Comparison of ENCODE assay signal across 14 cellular contexts in genomic region chr2:127093648-127094210, GRCh38. TPM values are rescaled to one million over a fixed set of nuclear protein-coding genes. Genes with fewer than 3 reads are reported as not detected.
DNase-seq lines count a peak whose midpoint lies in the region; ATAC-seq and TF ChIP-seq lines count a peak whose summit lies in the region.
"Had no signal": no experiment of that assay in that cellular context is flagged by ENCODE, and none has a peak within 500 bp of the region (broad histone marks: within the 10 kb centered on the region; RNA-seq: fewer than 3 reads in every experiment).

No MANE protein-coding gene starts in this region.

- WGBS in hepatocyte (ENCODE audit: low lambda C conversion rate, missing lambda C conversion rate), result 84% methylated on average over 15 of the region's 15 CpGs
- WGBS in spleen, 5 donors, result 30 to 42% (median 32%) methylated on average over 14 to 15 of the region's 15 CpGs

- peak; percentile 56 for ATAC-seq in GM21423 (IDR thresholded peaks at IDR 0.05; ENCODE audit: unreplicated experiment)

- H3K27me3 ChIP-seq in hepatocyte (no peaks in the 10 kb centered on the region), spleen (replicated peaks in 1 of 7) (no peaks in the 10 kb centered on the region), brain microvascular endothelial cell (replicated peaks) (no peaks in the 10 kb centered on the region)

- H3K4me3 ChIP-seq in hepatocyte (no peak overlapping the region), spleen (no peak overlapping the region), coronary artery (no peak overlapping the region), brain microvascular endothelial cell (ENCODE audit: low read depth, low read length) (no peak overlapping the region)

- H3K4me2 ChIP-seq in hepatocyte, result no peak overlapping the region

- H3K9me3 ChIP-seq in hepatocyte (ENCODE audit: low read depth) (no peaks in the 10 kb centered on the region), spleen (no peaks in the 10 kb centered on the region)

- peaks cover 64% of the 10 kb centered on the region for H3K4me1 ChIP-seq in hepatocyte (ENCODE audit: insufficient read depth)
- H3K4me1 ChIP-seq in spleen, result peaks cover 4 to 63% (median 38%) of the 10 kb centered on the region in 6 donors

- no peaks in the 10 kb centered on the region for H3K36me3 ChIP-seq in hepatocyte (replicated peaks; ENCODE audit: insufficient read depth, low read depth)
- no peaks in the 10 kb centered on the region for H3K36me3 ChIP-seq in spleen
- no peaks in the 10 kb centered on the region for H3K36me3 ChIP-seq in brain microvascular endothelial cell (replicated peaks)

- H2AFZ ChIP-seq in hepatocyte, result no peak overlapping the region

- TF ChIP-seq CTCF in hepatocyte (IDR thresholded peaks at IDR 0.05; ENCODE audit: poor library complexity) (no peak), spleen (IDR thresholded peaks at IDR 0.05 in 8 of 11, conservative IDR thresholded peaks at IDR 0.05 in 3 of 11) (no peak), coronary artery (IDR thresholded peaks at IDR 0.05) (no peak), brain microvascular endothelial cell (IDR thresholded peaks at IDR 0.05; ENCODE audit: low read depth, low read length, missing control alignments) (no peak)

- DNase-seq in Kasumi-1 (lab: John Stamatoyannopoulos, UW) (peak; percentile 79 to 85), hepatocyte (ENCODE audit: low spot score) (no peak), spleen (peak; percentile 76), DMS114 treated with DMSO at 0.1 percent for 48 hours (lab: John Stamatoyannopoulos, UW; ENCODE audit: unreplicated experiment) (no peak), NCI-H1417 (lab: John Stamatoyannopoulos, UW) (no peak), coronary artery (ENCODE audit: low spot score) (no peak), brain microvascular endothelial cell (no peak)
- DNase-seq: CD4-positive, alpha-beta memory T cell; mesendoderm; NCI-H1048; NCI-H446 treated with DMSO at 0.1 percent for 48 hours; stimulated activated CD4-positive, alpha-beta T cell treated with anti-CD3 and anti-CD28 coated beads, Interleukin-4, amount 100 ng/mL, for 4 hours had no signal

- TF ChIP-seq POLR2A in spleen (IDR thresholded peaks at IDR 0.05), result no peak

- intact Hi-C loops in spleen (cut with DNase I; ENCODE audit: low total_unique reads), result no loop called here

- H3K27ac ChIP-seq in hepatocyte (peak overlapping the region; percentile 73), spleen (peak overlapping the region in 5 of 8 donors; percentile 56 to 72 (median 70)), coronary artery (no peak overlapping the region), brain microvascular endothelial cell (no peak overlapping the region)
- H3K27ac ChIP-seq: epithelial cell of prostate had no signal

- peaks cover 33% of the 10 kb centered on the region for H4K20me1 ChIP-seq in hepatocyte (ENCODE audit: insufficient read depth, poor library complexity, severe bottlenecking)

- in situ Hi-C loops in brain microvascular endothelial cell (cut with HindIII; ENCODE audit: low pct_ligation_motif_present, low sequenced_read_pairs), result no loop called here

- no peaks in the 10 kb centered on the region for H3K9me2 ChIP-seq in hepatocyte (replicated peaks; ENCODE audit: insufficient read depth)

- peaks cover 99% of the 10 kb centered on the region for H3K79me2 ChIP-seq in hepatocyte

RNA-seq across cellular contexts. Expression of gene BIN1, which starts 13.2 kb away (rescaled TPM):
- total RNA-seq in hepatocyte (107 and 109 TPM in 2 replicates), spleen (100 to 1,000 TPM in 2 of 7 donors, 10 to 100 TPM in 5; 60.0 to 123 (median 68.8) TPM)
- polyA plus RNA-seq in hepatocyte (113 and 122 TPM in 2 replicates), spleen (100 to 1,000 TPM in 1 of 3 donors, 10 to 100 TPM in 2; 57.2 to 106 (median 71.9) TPM)

Comparison
In these comparisons a context has a peak if more than half of its experiments do, and no peak if none do; other contexts are left out.
1. DNase-seq: peak in Kasumi-1 (2 of 2) and spleen (single experiment); none in hepatocyte (single experiment), DMS114 treated with DMSO at 0.1 percent for 48 hours (single experiment), NCI-H1417 (0 of 3), coronary artery (single experiment) and brain microvascular endothelial cell (single experiment).
2. H3K27ac ChIP-seq: peak in hepatocyte (single experiment) and spleen (5 of 8); none in coronary artery (0 of 2) and brain microvascular endothelial cell (single experiment).